In the genomic region with DNA sequence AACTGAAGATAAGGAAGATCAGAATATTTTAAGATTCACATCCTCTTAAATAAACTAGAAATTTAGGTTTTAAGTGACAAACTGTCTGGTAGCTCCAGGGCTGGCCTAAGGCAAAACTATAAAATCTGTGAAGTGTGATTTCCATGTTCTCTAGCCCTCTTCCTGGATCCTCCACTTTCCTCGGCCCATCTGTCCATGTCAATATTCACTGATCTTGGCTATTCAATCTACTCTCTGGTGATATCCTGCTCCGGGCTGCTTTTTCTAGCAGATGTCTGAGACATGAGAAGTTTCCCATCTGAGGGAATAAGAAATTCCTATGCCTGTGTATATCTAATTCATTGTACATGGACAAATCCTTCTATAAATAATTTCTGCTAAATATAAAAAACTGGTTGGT, we compare ENCODE assay signal across 16 cellular contexts.
"Had no signal": no experiment of that assay in that cellular context is flagged by ENCODE, and none has a peak within 500 bp of the region (broad histone marks: within the 10 kb centered on the region; RNA-seq: fewer than 3 reads in every experiment).

No MANE protein-coding gene starts in this region.

- H3K27me3 ChIP-seq: heart right ventricle, pancreas, tibial artery, upper lobe of right lung, vagina had no signal

- H3K27ac ChIP-seq: coronary artery, heart right ventricle, pancreas, tibial artery, upper lobe of right lung, vagina had no signal

- H3K27ac Mint-ChIP-seq: mesothelial cell of epicardium; natural killer cell treated with Interleukin-12 subunit alpha and Interleukin-12 subunit beta and Interleukin-15 and Interleukin-18, amount 100 ng/mL, for 72 hours; progenitor cell of endocrine pancreas; stimulated activated memory B cell treated with anti-CD40 and anti-IgM and Interleukin-4, amounts not matched to agents 10 μg/mL and 1 μg/mL and 100 μg/mL, for 72 hours; stimulated activated naive CD8-positive, alpha-beta T cell treated with anti-CD3 and anti-CD28 coated beads, Interleukin-15, Interleukin-2, amounts not matched to agents 100 ng/mL and 50 ng/mL, for 24 hours had no signal

- H3K4me1 ChIP-seq: heart right ventricle, tibial artery, upper lobe of right lung, vagina had no signal

- H3K27me3 Mint-ChIP-seq: natural killer cell treated with Interleukin-12 subunit alpha and Interleukin-12 subunit beta and Interleukin-15 and Interleukin-18, amount 100 ng/mL, for 72 hours; progenitor cell of endocrine pancreas; stimulated activated memory B cell treated with anti-CD40 and anti-IgM and Interleukin-4, amounts not matched to agents 10 μg/mL and 1 μg/mL and 100 μg/mL, for 72 hours; stimulated activated naive CD8-positive, alpha-beta T cell treated with anti-CD3 and anti-CD28 coated beads, Interleukin-15, Interleukin-2, amounts not matched to agents 100 ng/mL and 50 ng/mL, for 24 hours had no signal

- H3K36me3 ChIP-seq: heart right ventricle, pancreas, tibial artery, upper lobe of right lung, vagina had no signal

- H3K4me1 Mint-ChIP-seq: mesothelial cell of epicardium; stimulated activated memory B cell treated with anti-CD40 and anti-IgM and Interleukin-4, amounts not matched to agents 10 μg/mL and 1 μg/mL and 100 μg/mL, for 72 hours had no signal

- H3K36me3 Mint-ChIP-seq: mesothelial cell of epicardium; natural killer cell treated with Interleukin-12 subunit alpha and Interleukin-12 subunit beta and Interleukin-15 and Interleukin-18, amount 100 ng/mL, for 72 hours; stimulated activated memory B cell treated with anti-CD40 and anti-IgM and Interleukin-4, amounts not matched to agents 10 μg/mL and 1 μg/mL and 100 μg/mL, for 72 hours had no signal

- H3K4me3 ChIP-seq: coronary artery, heart right ventricle, pancreas, tibial artery, upper lobe of right lung, vagina had no signal

- DNase-seq: effector CD4-positive, alpha-beta T cell; heart right ventricle; occipital lobe; pancreas; right cardiac atrium; stimulated activated CD4-positive, alpha-beta T cell treated with anti-CD3 and anti-CD28 coated beads, Interleukin-4, amount 100 ng/mL, for 24 hours; tibial artery; upper lobe of right lung had no signal

- ATAC-seq: heart right ventricle; left lobe of liver; natural killer cell treated with Interleukin-12 subunit alpha and Interleukin-12 subunit beta and Interleukin-15 and Interleukin-18, amount 100 ng/mL, for 72 hours; right cardiac atrium; stimulated activated memory B cell treated with anti-CD40 and anti-IgM and Interleukin-4, amounts not matched to agents 10 μg/mL and 1 μg/mL and 100 μg/mL, for 72 hours; upper lobe of right lung had no signal

- H3K4me3 Mint-ChIP-seq: mesothelial cell of epicardium; natural killer cell treated with Interleukin-12 subunit alpha and Interleukin-12 subunit beta and Interleukin-15 and Interleukin-18, amount 100 ng/mL, for 72 hours; stimulated activated memory B cell treated with anti-CD40 and anti-IgM and Interleukin-4, amounts not matched to agents 10 μg/mL and 1 μg/mL and 100 μg/mL, for 72 hours; stimulated activated naive CD8-positive, alpha-beta T cell treated with anti-CD3 and anti-CD28 coated beads, Interleukin-15, Interleukin-2, amounts not matched to agents 100 ng/mL and 50 ng/mL, for 24 hours had no signal

- H3K9me3 ChIP-seq: heart right ventricle, pancreas, tibial artery, upper lobe of right lung, vagina had no signal
